Comparison of ENCODE assay signal across 13 cellular contexts in the genomic region with DNA sequence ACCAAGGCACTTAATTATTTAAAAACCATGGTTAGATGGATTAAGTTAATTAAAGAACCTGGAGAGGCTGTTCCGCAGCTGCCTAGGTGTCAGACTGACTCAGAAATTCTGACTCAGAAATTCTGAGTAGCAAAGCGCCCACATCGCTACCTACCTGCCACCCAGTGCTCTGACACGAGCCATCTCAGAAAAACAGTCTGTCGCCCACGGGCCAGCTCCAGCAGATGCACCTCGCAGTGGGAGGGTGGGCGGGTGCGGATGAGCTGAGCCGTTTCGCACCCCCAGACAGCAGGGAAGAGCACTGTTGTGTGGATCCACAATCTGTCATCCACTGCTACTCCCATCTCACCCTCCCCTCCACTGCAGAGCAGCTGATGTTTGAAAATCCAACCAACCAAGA. TPM values are rescaled to one million over a fixed set of nuclear protein-coding genes. Genes with fewer than 3 reads are reported as not detected.
DNase-seq lines count a peak whose midpoint lies in the region; ATAC-seq, FAIRE-seq and TF ChIP-seq lines count a peak whose summit lies in the region.
"Had no signal": no experiment of that assay in that cellular context is flagged by ENCODE, and none has a peak within 500 bp of the region (broad histone marks: within the 10 kb centered on the region; RNA-seq: fewer than 3 reads in every experiment).

No MANE protein-coding gene starts in this region.

- peak overlapping the region; percentile 12; the same call in 1 of the 2 replicates for H3K9ac ChIP-seq in MM.1S (ENCODE audit: low read length)

- H2AFZ ChIP-seq in MM.1S (ENCODE audit: low read length) = no peak overlapping the region

- peaks cover 4% of the 10 kb centered on the region; the same call in 1 of the 2 replicates for H3F3A ChIP-seq in MM.1S (ENCODE audit: insufficient read depth, low read length)

- H3K36me3 ChIP-seq in MM.1S (replicated peaks; ENCODE audit: insufficient read depth, low read length) (no peaks in the 10 kb centered on the region), bronchial epithelial cell (ENCODE audit: control insufficient read depth, insufficient read depth, low read length) (peaks cover 6% of the 10 kb centered on the region)

- H3K9me3 ChIP-seq in MM.1S (replicated peaks; ENCODE audit: insufficient read depth, low read length) = no peaks in the 10 kb centered on the region
- H3K9me3 ChIP-seq: Caco-2 had no signal

- no peak for TF ChIP-seq CTCF in MM.1S (IDR thresholded peaks at IDR 0.05; ENCODE audit: low read length)
- no peak for TF ChIP-seq CTCF in bronchial epithelial cell (IDR thresholded peaks at IDR 0.05; ENCODE audit: insufficient read depth, low read length, severe bottlenecking)

- no peaks in the 10 kb centered on the region for H3K79me2 ChIP-seq in MM.1S (ENCODE audit: low read length)

- peaks cover 8% of the 10 kb centered on the region for H3K4me1 ChIP-seq in MM.1S (ENCODE audit: low read length)
- H3K4me1 ChIP-seq: Caco-2 had no signal

- H3K4me3 ChIP-seq in MM.1S (ENCODE audit: low read length) (peak overlapping the region; percentile 19; the same call in 1 of the 2 replicates), bronchial epithelial cell (ENCODE audit: low read depth, low read length) (no peak overlapping the region)

- H3K27ac ChIP-seq in MM.1S (ENCODE audit: low read length) = peak overlapping the region; percentile 65; the same call in 1 of the 2 replicates
- H3K27ac ChIP-seq: VCaP had no signal

- no peak for FAIRE-seq in bronchial epithelial cell (lab: Jason Lieb, UNC)

- H3K27me3 ChIP-seq in MM.1S (replicated peaks; ENCODE audit: insufficient read depth, low read length) (no peaks in the 10 kb centered on the region), bronchial epithelial cell (ENCODE audit: control insufficient read depth, insufficient read depth, low read length) (no peaks in the 10 kb centered on the region)

- intact Hi-C loops in cardiac septum (cut with DNase I) = no loop called here

- peak; percentile 34 for DNase-seq in NK-92 treated with Interleukin-12 subunit alpha and Interleukin-12 subunit beta, amount 100 ng/mL, for 24 hours (lab: John Stamatoyannopoulos, UW)
- DNase-seq in NK-92 (lab: John Stamatoyannopoulos, UW; ENCODE audit: unreplicated experiment) = no peak
- DNase-seq in MM.1S = peak; percentile 42
- DNase-seq in bronchial epithelial cell (ENCODE audit: low read depth) = peak; percentile 64
- DNase-seq in stimulated activated CD4-positive, alpha-beta T cell treated with anti-CD3 and anti-CD28 coated beads, Interleukin-15, amount 100 ng/mL, for 48 hours (ENCODE audit: low read depth in 2 of 2) = peak; percentile 14 to 35
- no peak for DNase-seq in cardiac septum (ENCODE audit: low spot score)
- DNase-seq: Caco-2, glutamatergic neuron, left ventricle myocardium superior, SIG-M5 had no signal

- no peaks in the 10 kb centered on the region for H4K20me1 ChIP-seq in MM.1S (ENCODE audit: insufficient read depth, low read length)

- peak overlapping the region; percentile 35 for H3K4me2 ChIP-seq in MM.1S (ENCODE audit: low read depth, low read length)

- no peaks in the 10 kb centered on the region for H3K9me2 ChIP-seq in MM.1S (replicated peaks; ENCODE audit: insufficient read depth, low read length)

- ATAC-seq in HG03521 (IDR thresholded peaks at IDR 0.05; ENCODE audit: unreplicated experiment) (no peak), HG02623 (IDR thresholded peaks at IDR 0.05; ENCODE audit: unreplicated experiment) (no peak)
- ATAC-seq: left ventricle myocardium superior had no signal

RNA-seq across cellular contexts. Expression of gene KCNK1, which starts 13.5 kb away (rescaled TPM):
- total RNA-seq in bronchial epithelial cell = 25.8 and 37.6 TPM in 2 replicates
- total RNA-seq in cardiac septum = 10.3 TPM
- total RNA-seq: Caco-2 had no signal

Comparison
In these comparisons a context has a peak if more than half of its experiments do, and no peak if none do; other contexts are left out.
1. DNase-seq: peak in NK-92 treated with Interleukin-12 subunit alpha and Interleukin-12 subunit beta, amount 100 ng/mL, for 24 hours (single experiment), MM.1S (single experiment), bronchial epithelial cell (single experiment) and stimulated activated CD4-positive, alpha-beta T cell treated with anti-CD3 and anti-CD28 coated beads, Interleukin-15, amount 100 ng/mL, for 48 hours (2 of 2); none in NK-92 (single experiment) and cardiac septum (single experiment).